Comparison of ENCODE assay signal across 8 cellular contexts in the genomic region with DNA sequence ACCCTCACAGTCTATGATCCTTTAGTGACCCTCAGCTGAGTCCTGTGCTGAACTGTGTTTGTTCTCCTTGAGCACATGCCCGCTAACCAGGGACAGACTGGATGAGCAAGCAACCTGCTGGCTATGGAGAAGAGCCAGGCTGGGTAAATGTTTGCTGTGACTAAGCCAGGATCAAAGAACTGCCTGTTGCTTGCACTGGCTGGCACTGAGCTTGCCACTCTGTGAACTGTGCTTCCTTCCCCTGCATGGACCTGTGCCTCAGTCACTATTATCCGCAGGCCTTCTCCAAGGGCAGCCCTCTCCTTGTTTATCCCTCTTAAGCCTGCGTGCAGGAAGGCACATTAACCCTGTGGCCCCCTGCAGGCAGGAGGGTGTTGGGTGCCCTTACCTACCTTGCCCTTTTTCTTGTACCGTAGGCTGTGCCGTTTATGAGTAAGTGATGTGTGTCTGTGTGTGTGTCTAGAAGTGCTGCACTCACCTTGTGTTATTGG. TPM values are rescaled to one million over a fixed set of nuclear protein-coding genes. Genes with fewer than 3 reads are reported as not detected.
DNase-seq lines count a peak whose midpoint lies in the region; ATAC-seq and TF ChIP-seq lines count a peak whose summit lies in the region.

No MANE protein-coding gene starts in this region.

- H3K4me1 ChIP-seq in Loucy (ENCODE audit: insufficient read depth, low read length, poor library complexity, severe bottlenecking) (peaks cover 17% of the 10 kb centered on the region), breast epithelium (peaks cover 8 to 47% of the 10 kb centered on the region in 2 donors), mucosa of descending colon (ENCODE audit: low read depth) (peaks cover 70% of the 10 kb centered on the region)

- H3K27me3 ChIP-seq in Loucy (ENCODE audit: insufficient read depth, low read length, poor library complexity, severe bottlenecking) = no peaks in the 10 kb centered on the region
- no peaks in the 10 kb centered on the region for H3K27me3 ChIP-seq in breast epithelium

- TF ChIP-seq POLR2A in breast epithelium (IDR thresholded peaks at IDR 0.05) = no peak

- H3K9me3 ChIP-seq in Loucy (ENCODE audit: insufficient read depth, low read depth, low read length) = no peaks in the 10 kb centered on the region
- H3K9me3 ChIP-seq in breast epithelium = no peaks in the 10 kb centered on the region
- H3K9me3 ChIP-seq in mucosa of descending colon = no peaks in the 10 kb centered on the region

- H3K4me2 ChIP-seq in Loucy (ENCODE audit: low read depth, low read length, poor library complexity, severe bottlenecking) = peak overlapping the region; percentile 91

- H3K27ac ChIP-seq in C4-2B (peak overlapping the region; percentile 92), breast epithelium (peak overlapping the region; percentile 95 to 97)

- no peaks in the 10 kb centered on the region for H3K9me2 ChIP-seq in Loucy (replicated peaks; ENCODE audit: low read depth, low read length)

- H3K9ac ChIP-seq in Loucy (ENCODE audit: low read depth, low read length, poor library complexity, severe bottlenecking) = peak overlapping the region; percentile 71

- H4K20me1 ChIP-seq in Loucy (ENCODE audit: insufficient read depth, low read length, poor library complexity, severe bottlenecking) = no peaks in the 10 kb centered on the region

- no peak overlapping the region for H2AFZ ChIP-seq in Loucy (ENCODE audit: low read length)

- no peaks in the 10 kb centered on the region for H3K79me2 ChIP-seq in Loucy (ENCODE audit: insufficient read depth, low read length)

- no peaks in the 10 kb centered on the region for H3F3A ChIP-seq in Loucy (ENCODE audit: low read depth)

- H3K36me3 ChIP-seq in Loucy (ENCODE audit: insufficient read depth, low read length) = no peaks in the 10 kb centered on the region
- no peaks in the 10 kb centered on the region for H3K36me3 ChIP-seq in breast epithelium
- H3K36me3 ChIP-seq in mucosa of descending colon (ENCODE audit: low read depth) = no peaks in the 10 kb centered on the region

- intact Hi-C loops in breast epithelium (cut with DNase I; ENCODE audit: low total_unique reads) = no loop called here
- intact Hi-C loops in mucosa of descending colon (cut with DNase I, micrococcal nuclease) = no loop called here

- ATAC-seq in mucosa of descending colon (peak; percentile 16), HG03342 (IDR thresholded peaks at IDR 0.05; ENCODE audit: unreplicated experiment) (no peak)

- DNase-seq in breast epithelium (ENCODE audit: low spot score in 2 of 2) = peak; percentile 63 to 77
- peak; percentile 53 to 56 (median 55) for DNase-seq in mucosa of descending colon
- no peak for DNase-seq in H4 (ENCODE audit: low spot score)
- DNase-seq in stimulated activated CD4-positive, alpha-beta T cell treated with anti-CD3 and anti-CD28 coated beads, Interleukin-4, amount 100 ng/mL, for 4 hours = no peak
- no peak for DNase-seq in GM19240 (ENCODE audit: insufficient read length, low spot score)

- no peak for TF ChIP-seq CTCF in C4-2B (conservative IDR thresholded peaks at IDR 0.05)
- TF ChIP-seq CTCF in Loucy (conservative IDR thresholded peaks at IDR 0.05; ENCODE audit: low read length) = no peak
- no peak for TF ChIP-seq CTCF in breast epithelium (IDR thresholded peaks at IDR 0.05)
- TF ChIP-seq CTCF in mucosa of descending colon (IDR thresholded peaks at IDR 0.05) = no peak

- H3K4me3 ChIP-seq in Loucy (ENCODE audit: low read length, poor library complexity, severe bottlenecking) = no peak overlapping the region
- H3K4me3 ChIP-seq in breast epithelium = peak overlapping the region in 1 of 3 donors; percentile 63
- H3K4me3 ChIP-seq in mucosa of descending colon = no peak overlapping the region

RNA-seq across cellular contexts. Expression of a gene that starts 7.4 kb away (rescaled TPM):
- total RNA-seq in breast epithelium (10 to 100 TPM; 28.3 to 61.2 (median 34.7) TPM), mucosa of descending colon (10 to 100 TPM; 22.8 to 32.0 (median 24.8) TPM)
- total RNA-seq in H4 (2014; rRNA removed; shearing (Covaris generic)) = 38.2 and 47.5 TPM in 2 replicates

RNA-seq across cellular contexts. Expression of a gene that starts 8.9 kb away (rescaled TPM):
- total RNA-seq in breast epithelium (100 to 1,000 TPM in 1 of 3 donors, 10 to 100 TPM in 1, not detected in 1; 38.7 to 105 TPM), mucosa of descending colon (100 to 1,000 TPM; 101 to 347 (median 243) TPM)
- not detected in 2 replicates for total RNA-seq in H4 (2014; rRNA removed; shearing (Covaris generic))

RNA-seq across cellular contexts. Expression of a gene that starts 22.2 kb away (rescaled TPM):
- total RNA-seq in breast epithelium (100 to 1,000 TPM; 121 to 198 (median 183) TPM), mucosa of descending colon (100 to 1,000 TPM; 136 to 215 (median 163) TPM)
- total RNA-seq in H4 (2014; rRNA removed; shearing (Covaris generic)) = 53.4 and 57.6 TPM in 2 replicates

RNA-seq across cellular contexts. Expression of a gene that starts 52.7 kb away (rescaled TPM):
- total RNA-seq in breast epithelium (1 to 10 TPM; 4.6 to 9.8 (median 5.6) TPM), mucosa of descending colon (10 to 100 TPM; 21.7 to 24.2 (median 21.7) TPM)
- 1.0 and 1.9 TPM in 2 replicates for total RNA-seq in H4 (2014; rRNA removed; shearing (Covaris generic))

Comparison
In these comparisons a context has a peak if more than half of its experiments do, and no peak if none do; other contexts are left out.
1. DNase-seq: peak in breast epithelium (2 of 2) and mucosa of descending colon (3 of 3); none in H4 (single experiment), stimulated activated CD4-positive, alpha-beta T cell treated with anti-CD3 and anti-CD28 coated beads, Interleukin-4, amount 100 ng/mL, for 4 hours (0 of 2) and GM19240 (single experiment).